8 cellular contexts compared by ENCODE assay signal in genomic region chr2:110677080-110677479, GRCh38. TPM values are rescaled to one million over a fixed set of nuclear protein-coding genes. Genes with fewer than 3 reads are reported as not detected.
DNase-seq lines count a peak whose midpoint lies in the region; TF ChIP-seq lines count a peak whose summit lies in the region.

No MANE protein-coding gene starts in this region.

- H3K56ac ChIP-seq in H9 (ENCODE audit: insufficient read length, low read depth, low read length): no peak overlapping the region

- peak; percentile 8 for DNase-seq in A172 (ENCODE audit: low spot score)
- DNase-seq in H9: no peak
- no peak for DNase-seq in activated CD4-positive, alpha-beta memory T cell treated with anti-CD3 and anti-CD28 coated beads for 36 hours
- DNase-seq in NCI-H2029 treated with DMSO at 0.1 percent for 48 hours (lab: John Stamatoyannopoulos, UW): no peak
- no peak for DNase-seq in DMS53 (lab: John Stamatoyannopoulos, UW)
- no peak for DNase-seq in activated CD4-positive, alpha-beta T cell treated with anti-CD3 and anti-CD28 coated beads, Interleukin-2, amount 50 U/mL, for 48 hours
- DNase-seq in NCI-H226: no peak

- H3K4me2 ChIP-seq in H9 (ENCODE audit: insufficient read depth, insufficient read length, low read length): peak overlapping the region; percentile 72

- intact Hi-C loops in activated CD4-positive, alpha-beta memory T cell treated with anti-CD3 and anti-CD28 coated beads for 36 hours (cut with micrococcal nuclease): loop anchor here (5.0 to 10.0 kb wide), 2 partner anchors 188 to 445 kb away; partner anchors contain the start of gene BCL2L11

- H3K4me1 ChIP-seq in H9 (ENCODE audit: insufficient read depth, low read length) (peaks cover 5% of the 10 kb centered on the region; the same call in 1 of the 2 replicates), iPS-18a (ENCODE audit: control insufficient read depth, low read depth, low read length) (peaks cover 30% of the 10 kb centered on the region)

- no peak overlapping the region for H3K4ac ChIP-seq in H9 (ENCODE audit: low read depth, low read length)

- H3K79me2 ChIP-seq in H9 (ENCODE audit: insufficient read depth, low read length): peaks cover 23% of the 10 kb centered on the region

- H3K9me3 ChIP-seq in H9 (ENCODE audit: control insufficient read depth, low read depth, low read length): no peaks in the 10 kb centered on the region
- H3K9me3 ChIP-seq in iPS-18a (ENCODE audit: control insufficient read depth, low read depth, low read length): no peaks in the 10 kb centered on the region

- peaks cover 28% of the 10 kb centered on the region for H3K36me3 ChIP-seq in iPS-18a (ENCODE audit: control insufficient read depth, low read depth, low read length)

- peaks cover 1% of the 10 kb centered on the region; the same call in 1 of the 2 replicates for H3K27me3 Mint-ChIP-seq in H9 (ENCODE audit: low read depth)
- no peaks in the 10 kb centered on the region for H3K27me3 Mint-ChIP-seq in activated CD4-positive, alpha-beta memory T cell treated with anti-CD3 and anti-CD28 coated beads for 36 hours

- H3K9me3 Mint-ChIP-seq in H9: peaks cover 8 to 15% of the 10 kb centered on the region in 2 experiments
- no peaks in the 10 kb centered on the region for H3K9me3 Mint-ChIP-seq in activated CD4-positive, alpha-beta memory T cell treated with anti-CD3 and anti-CD28 coated beads for 36 hours

- H3K4me3 Mint-ChIP-seq in H9: peak overlapping the region; percentile 85 to 96
- peak overlapping the region; percentile 94 for H3K4me3 Mint-ChIP-seq in activated CD4-positive, alpha-beta memory T cell treated with anti-CD3 and anti-CD28 coated beads for 36 hours

- peaks cover 45 to 48% of the 10 kb centered on the region in 2 experiments for H3K4me1 Mint-ChIP-seq in H9
- H3K4me1 Mint-ChIP-seq in activated CD4-positive, alpha-beta memory T cell treated with anti-CD3 and anti-CD28 coated beads for 36 hours (ENCODE audit: low read depth): peaks cover 21% of the 10 kb centered on the region

- no peak overlapping the region for H2BK15ac ChIP-seq in H9 (ENCODE audit: low read depth, low read length)

- H3K36me3 Mint-ChIP-seq in H9 (ENCODE audit: insufficient read depth in 1 of 3, low read depth in 3 of 3): peaks cover 32 to 50% (median 36%) of the 10 kb centered on the region in 3 experiments
- peaks cover 22% of the 10 kb centered on the region for H3K36me3 Mint-ChIP-seq in activated CD4-positive, alpha-beta memory T cell treated with anti-CD3 and anti-CD28 coated beads for 36 hours

- H3K27ac ChIP-seq in H9 (ENCODE audit: insufficient read length, low read depth, low read length) (no peak overlapping the region), iPS-18a (ENCODE audit: low read length) (no peak overlapping the region)

- no peaks in the 10 kb centered on the region for H3K27me3 ChIP-seq in H9 (ENCODE audit: insufficient read depth, low read length)
- peaks cover 5% of the 10 kb centered on the region for H3K27me3 ChIP-seq in iPS-18a (ENCODE audit: control insufficient read depth, insufficient read depth, low read length)

- no peak overlapping the region for H2AFZ ChIP-seq in H9 (ENCODE audit: low read length)

- no peak overlapping the region for H2BK12ac ChIP-seq in H9 (ENCODE audit: insufficient read length, low read depth, low read length)

- peaks cover 15% of the 10 kb centered on the region for H3K79me1 ChIP-seq in H9 (ENCODE audit: insufficient read depth, low read depth, low read length, poor library complexity, severe bottlenecking)

- no peak overlapping the region for H4K5ac ChIP-seq in H9 (ENCODE audit: insufficient read length, low read depth, low read length)

- H4K8ac ChIP-seq in H9 (replicated peaks; ENCODE audit: insufficient read length, low read depth, low read length): no peak overlapping the region

- H3K18ac ChIP-seq in H9 (ENCODE audit: insufficient read length, low read depth, low read length): no peak overlapping the region

- POLR2A ChIA-PET in activated CD4-positive, alpha-beta memory T cell treated with anti-CD3 and anti-CD28 coated beads for 36 hours (lab: Charles Lee): interaction anchor here (0.9 kb wide), 1 partner anchor 9 kb away, joined by 4 read pairs; no protein-coding TSS in a partner anchor

- no CpG with 5 or more reads among the region's 5 CpGs for whole genome bisulfite sequencing in H9 (ENCODE audit: extremely low coverage, insufficient read length, low lambda C conversion rate)

- no peak overlapping the region for H2AK5ac ChIP-seq in H9 (ENCODE audit: insufficient read length, low read length)

- H3K9ac ChIP-seq in H9 (ENCODE audit: extremely low read depth, insufficient read length, low read length): peak overlapping the region; percentile 92
- peak overlapping the region; percentile 81 for H3K9ac ChIP-seq in iPS-18a (ENCODE audit: low read length)

- no peaks in the 10 kb centered on the region for H4K20me1 ChIP-seq in H9 (ENCODE audit: control insufficient read depth, insufficient read depth, insufficient read length)

- peaks cover 7% of the 10 kb centered on the region for H3K23me2 ChIP-seq in H9 (ENCODE audit: insufficient read length, low read depth, low read length, poor library complexity, severe bottlenecking)

- H2BK5ac ChIP-seq in H9 (ENCODE audit: insufficient read length, low read length): no peak overlapping the region

- no peak overlapping the region for H3K14ac ChIP-seq in H9 (ENCODE audit: insufficient read depth, low read length)

- TF ChIP-seq CTCF in H9 (conservative IDR thresholded peaks at IDR 0.05): no peak

- CTCF ChIA-PET in activated CD4-positive, alpha-beta memory T cell treated with anti-CD3 and anti-CD28 coated beads for 36 hours (lab: Charles Lee): interaction anchor here (1.4 kb wide), 1 partner anchor 78 kb away, joined by 4 read pairs; no protein-coding TSS in a partner anchor

- no peak overlapping the region for H2BK120ac ChIP-seq in H9 (ENCODE audit: low read depth, low read length, poor library complexity, severe bottlenecking)

- H3T11ph ChIP-seq in H9 (ENCODE audit: low read length): no peak overlapping the region

- H3K27ac Mint-ChIP-seq in H9: peak overlapping the region in 1 of 3 experiments; percentile 63; a peak in 2 of 7 replicates
- peak overlapping the region; percentile 45 for H3K27ac Mint-ChIP-seq in activated CD4-positive, alpha-beta memory T cell treated with anti-CD3 and anti-CD28 coated beads for 36 hours

- H3K23ac ChIP-seq in H9 (ENCODE audit: insufficient read length, low read depth, low read length): no peak overlapping the region

- H3K4me3 ChIP-seq in iPS-18a (ENCODE audit: low read length): peak overlapping the region; percentile 96

- no peak overlapping the region for H4K91ac ChIP-seq in H9 (ENCODE audit: insufficient read length, low read depth, low read length)

- no peak overlapping the region for H2BK20ac ChIP-seq in H9 (ENCODE audit: low read depth, low read length, poor library complexity, severe bottlenecking)

RNA-seq across cellular contexts. Expression of gene BUB1, which starts 0.8 kb away (rescaled TPM):
- total RNA-seq in A172 (2014; rRNA removed; shearing (Covaris generic)): 111 and 113 TPM in 2 replicates
- 129 and 144 TPM in 2 replicates for total RNA-seq in H9 (2021)
- 100 to 1,000 TPM in 1 of 2 experiments, 10 to 100 TPM in 1; 90.8 to 102 TPM for total RNA-seq in activated CD4-positive, alpha-beta memory T cell treated with anti-CD3 and anti-CD28 coated beads for 36 hours

RNA-seq across cellular contexts. Expression of gene ACOXL, which starts 55.3 kb away (rescaled TPM):
- total RNA-seq in A172 (2014; rRNA removed; shearing (Covaris generic)): not detected in 2 replicates
- total RNA-seq in H9 (2021): 33.3 and 37.6 TPM in 2 replicates
- total RNA-seq in activated CD4-positive, alpha-beta memory T cell treated with anti-CD3 and anti-CD28 coated beads for 36 hours: under 1 TPM; 0.26 to 0.41 TPM

Comparison
In these comparisons a context has a peak if more than half of its experiments do, and no peak if none do; other contexts are left out.
1. RNA of gene ACOXL, which starts 55.3 kb away (total RNA-seq): 33.3 to 37.6 TPM in H9; 0.26 to 0.41 TPM in activated CD4-positive, alpha-beta memory T cell treated with anti-CD3 and anti-CD28 coated beads for 36 hours and not detected in A172; every median in the first group is over 10 times any median in the second.